Comparison of ENCODE assay signal across 16 cellular contexts in genomic region chr6:132063204-132063603, GRCh38.
DNase-seq lines count a peak whose midpoint lies in the region; ATAC-seq and TF ChIP-seq lines count a peak whose summit lies in the region.
"Had no signal": no experiment of that assay in that cellular context is flagged by ENCODE, and none has a peak within 500 bp of the region (broad histone marks: within the 10 kb centered on the region; RNA-seq: fewer than 3 reads in every experiment).

No MANE protein-coding gene starts in this region.

- peak overlapping the region; percentile 65 for H3K9ac ChIP-seq in smooth muscle cell (ENCODE audit: low read depth)

- peak overlapping the region; percentile 23 for H2AFZ ChIP-seq in smooth muscle cell (ENCODE audit: low read depth)

- H3F3A ChIP-seq in smooth muscle cell (ENCODE audit: low read depth): peaks cover 21% of the 10 kb centered on the region

- H3K4me3 ChIP-seq in brain microvascular endothelial cell (ENCODE audit: low read depth, low read length) (no peak overlapping the region), smooth muscle cell (no peak overlapping the region)
- H3K4me3 ChIP-seq: adrenal gland, coronary artery, psoas muscle had no signal

- in situ Hi-C loops in brain microvascular endothelial cell (cut with HindIII; ENCODE audit: low pct_ligation_motif_present, low sequenced_read_pairs): no loop called here

- H3K4me1 ChIP-seq in smooth muscle cell (ENCODE audit: low read depth): peaks cover 21% of the 10 kb centered on the region
- H3K4me1 ChIP-seq: adrenal gland, psoas muscle had no signal

- no peak for ATAC-seq in HG03565 (IDR thresholded peaks at IDR 0.05; ENCODE audit: unreplicated experiment)
- ATAC-seq: activated CD8-positive, alpha-beta T cell treated with anti-CD3 and anti-CD28 coated beads, Interleukin-2, amount 10 ng/mL, durations not matched to agents 7 days and 5 days had no signal

- 35% methylated on average over 5 of the region's 5 CpGs for WGBS in smooth muscle cell (ENCODE audit: low lambda C conversion rate)

- DNase-seq in LHCN-M2 (ENCODE audit: low read depth) (peak; percentile 84), brain microvascular endothelial cell (peak; percentile 81), iris pigment epithelial cell (ENCODE audit: low read depth) (peak; percentile 96), smooth muscle cell (lab: John Stamatoyannopoulos, UW; ENCODE audit: unreplicated experiment) (no peak), NCI-H526 (lab: John Stamatoyannopoulos, UW) (no peak), SKM-1 (lab: John Stamatoyannopoulos, UW; ENCODE audit: unreplicated experiment) (no peak)
- DNase-seq: activated CD8-positive, alpha-beta T cell treated with anti-CD3 and anti-CD28 coated beads, Interleukin-2, amount 10 ng/mL, durations not matched to agents 7 days and 5 days; erythroblast; hippocampal formation; NCI-H187; NCI-H510A had no signal

- TF ChIP-seq CTCF in brain microvascular endothelial cell (IDR thresholded peaks at IDR 0.05; ENCODE audit: low read depth, low read length, missing control alignments): no peak
- no peak for TF ChIP-seq CTCF in smooth muscle cell (IDR thresholded peaks at IDR 0.05; ENCODE audit: borderline replicate concordance, insufficient read depth, poor library complexity, severe bottlenecking)

- no peaks in the 10 kb centered on the region for H4K20me1 ChIP-seq in smooth muscle cell (ENCODE audit: low read depth)

- H3K79me2 ChIP-seq in smooth muscle cell (ENCODE audit: low read depth): no peaks in the 10 kb centered on the region

- no peaks in the 10 kb centered on the region for H3K9me3 ChIP-seq in smooth muscle cell (replicated peaks; ENCODE audit: low read depth)
- H3K9me3 ChIP-seq: adrenal gland, psoas muscle had no signal

- H3K4me2 ChIP-seq in smooth muscle cell: peak overlapping the region; percentile 63

- H3K36me3 ChIP-seq in brain microvascular endothelial cell (replicated peaks): no peaks in the 10 kb centered on the region
- no peaks in the 10 kb centered on the region for H3K36me3 ChIP-seq in smooth muscle cell (ENCODE audit: low read depth)
- H3K36me3 ChIP-seq: adrenal gland had no signal

- H3K27ac ChIP-seq in brain microvascular endothelial cell (peak overlapping the region; percentile 90), smooth muscle cell (ENCODE audit: low read depth) (peak overlapping the region; percentile 95)
- H3K27ac ChIP-seq: adrenal gland, coronary artery, psoas muscle, VCaP had no signal

- H3K27me3 ChIP-seq in brain microvascular endothelial cell (replicated peaks): no peaks in the 10 kb centered on the region
- H3K27me3 ChIP-seq in smooth muscle cell (ENCODE audit: low read depth): no peaks in the 10 kb centered on the region
- H3K27me3 ChIP-seq: adrenal gland had no signal

Comparison
In these comparisons a context has a peak if more than half of its experiments do, and no peak if none do; other contexts are left out.
1. DNase-seq: peak in LHCN-M2 (single experiment), brain microvascular endothelial cell (single experiment) and iris pigment epithelial cell (single experiment); none in smooth muscle cell (single experiment), NCI-H526 (0 of 2) and SKM-1 (single experiment).